ENCODE assay signal across 30 cellular contexts in the genomic region with DNA sequence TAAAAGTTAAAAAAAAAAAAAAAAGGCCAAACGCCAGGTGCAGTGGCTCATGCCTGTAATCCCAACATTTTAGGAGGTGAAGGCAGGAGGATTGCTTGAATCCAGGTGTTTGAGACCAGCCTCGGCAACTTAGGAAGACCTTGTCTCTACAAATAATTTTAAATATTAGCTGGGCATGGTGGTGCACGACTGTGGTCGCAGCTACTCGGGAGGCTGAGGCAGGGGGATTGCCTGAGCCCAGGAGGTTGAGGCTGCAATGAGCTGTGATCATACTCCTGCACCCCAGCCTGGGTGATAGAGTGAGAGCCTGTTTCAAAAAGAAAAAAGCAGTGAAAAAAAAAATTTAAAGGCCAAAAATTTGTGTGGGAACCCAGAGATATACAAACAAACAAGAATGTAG. TPM values are rescaled to one million over a fixed set of nuclear protein-coding genes. Genes with fewer than 3 reads are reported as not detected.
"Had no signal": no experiment of that assay in that cellular context is flagged by ENCODE, and none has a peak within 500 bp of the region (broad histone marks: within the 10 kb centered on the region; RNA-seq: fewer than 3 reads in every experiment).

No MANE protein-coding gene starts in this region.

- DNase-seq: activated CD4-positive, alpha-beta T cell treated with anti-CD3 and anti-CD28 coated beads, Interleukin-2, amount 10 ng/mL, durations not matched to agents 24 days and 14 days; activated CD4-positive, CD25-positive, alpha-beta regulatory T cell treated with anti-CD3 and anti-CD28 coated beads, Interleukin-2, amount 50 U/mL, for 72 hours; activated CD8-positive, alpha-beta memory T cell treated with anti-CD3 and anti-CD28 coated beads, Interleukin-2, amount 50 U/mL, for 4 hours; activated gamma-delta T cell treated with Interleukin-2 at 50 U/mL for 16 hours; activated T-cell treated with anti-CD3 and anti-CD28 coated beads, Interleukin-2, amount 50 U/mL, for 1 hour; aorta; dorsolateral prefrontal cortex; head of caudate nucleus; hippocampal formation; left cardiac atrium; left ventricle myocardium superior; ovary; stimulated activated CD4-positive, alpha-beta T cell treated with anti-CD3 and anti-CD28 coated beads, Interleukin-2, amount 100 ng/mL, for 48 hours; stimulated activated naive CD8-positive, alpha-beta T cell treated with anti-CD3 and anti-CD28 coated beads, Interleukin-15, Interleukin-2, amounts not matched to agents 100 U/mL and 50 U/mL, for 24 hours; T1000; upper lobe of left lung had no signal

- H3K27ac ChIP-seq: adrenal gland, cardiac muscle cell, coronary artery, dorsolateral prefrontal cortex, ovary, right lobe of liver, thoracic aorta, upper lobe of left lung, vagina had no signal

- H3K9me3 ChIP-seq: adrenal gland, ovary, right lobe of liver, thoracic aorta, upper lobe of left lung, vagina had no signal

- H3K4me1 ChIP-seq: right lobe of liver had no signal

- H3K4me3 ChIP-seq: adrenal gland, cardiac muscle cell, coronary artery, dorsolateral prefrontal cortex, ovary, right lobe of liver, thoracic aorta, upper lobe of left lung, vagina had no signal

- H3K4me3 Mint-ChIP-seq: activated CD4-positive, alpha-beta T cell treated with anti-CD3 and anti-CD28 coated beads, Interleukin-2, amount 10 ng/mL, durations not matched to agents 24 days and 14 days; T-helper 1 cell treated with Interleukin-12 subunit alpha and Interleukin-12 subunit beta and Interleukin-4 antibody, amounts not matched to agents 30 μg/mL and 1 μg/mL, for 36 hours had no signal

- H3K27me3 ChIP-seq: adrenal gland, ovary, right lobe of liver, upper lobe of left lung, vagina had no signal

- H3K36me3 Mint-ChIP-seq: brain had no signal

- ATAC-seq: activated naive CD4-positive, alpha-beta T cell treated with anti-CD3 and anti-CD28 coated beads, Interleukin-2, amount 50 U/mL, for 72 hours; left cardiac atrium; left ventricle myocardium superior; right lobe of liver; stimulated activated naive CD8-positive, alpha-beta T cell treated with anti-CD3 and anti-CD28 coated beads, Interleukin-15, Interleukin-2, amounts not matched to agents 100 U/mL and 50 U/mL, for 24 hours had no signal

- H3K36me3 ChIP-seq: adrenal gland, cardiac muscle cell, ovary, right lobe of liver, thoracic aorta, upper lobe of left lung, vagina had no signal

- H3K27ac Mint-ChIP-seq: activated CD4-positive, alpha-beta T cell treated with anti-CD3 and anti-CD28 coated beads, Interleukin-2, amount 10 ng/mL, durations not matched to agents 24 days and 14 days; brain; progenitor cell of endocrine pancreas; T-helper 1 cell treated with Interleukin-12 subunit alpha and Interleukin-12 subunit beta and Interleukin-4 antibody, amounts not matched to agents 30 μg/mL and 1 μg/mL, for 36 hours had no signal

RNA-seq across cellular contexts. Expression of gene DLEC1, which starts 2.7 kb away (rescaled TPM):
- total RNA-seq: endothelial cell of umbilical vein, lung microvascular endothelial cell had no signal
- polyA plus RNA-seq: cardiac muscle cell, endothelial cell of umbilical vein, keratinocyte had no signal

RNA-seq across cellular contexts. Expression of gene VILL, which starts 45.7 kb away (rescaled TPM):
- polyA plus RNA-seq: neural cell had no signal
